ENCODE assay signal across 1 cellular context in the genomic region with DNA sequence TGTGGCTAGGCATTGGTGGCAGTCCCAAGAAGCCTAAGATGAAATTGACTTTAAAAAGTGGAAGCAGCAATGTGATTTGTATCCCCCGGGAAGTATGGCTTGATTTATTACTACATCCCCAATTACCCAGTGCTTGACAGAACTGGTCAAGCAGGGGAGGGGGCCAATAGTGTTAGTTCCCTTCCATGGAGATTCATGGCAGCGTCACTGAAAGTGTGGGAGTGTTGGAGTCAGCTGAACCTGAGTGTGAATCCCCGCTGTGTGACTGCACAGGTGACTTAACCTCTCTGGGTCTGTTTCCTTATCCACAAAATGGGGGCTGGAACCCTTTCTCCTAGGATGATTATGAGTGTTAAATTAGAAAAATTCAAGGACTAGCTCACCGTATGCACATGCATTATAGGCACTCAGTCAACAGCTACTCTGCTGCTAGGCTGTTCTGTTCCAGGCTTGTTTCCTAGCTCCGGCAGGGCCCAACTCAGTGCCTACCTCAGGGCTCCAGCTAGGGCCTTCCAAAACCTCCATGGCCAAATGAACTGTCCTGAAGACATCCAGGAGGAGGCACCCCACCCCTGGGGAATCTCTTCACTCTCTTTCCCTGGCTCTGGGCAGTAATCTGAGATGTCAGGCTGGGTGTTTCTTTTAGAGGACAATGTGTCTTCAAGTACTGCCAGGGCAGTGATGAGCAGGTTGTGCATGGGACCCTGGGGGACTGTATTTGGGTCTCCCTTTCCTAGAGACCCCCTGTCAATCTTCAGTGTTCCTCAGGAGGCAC.
A peak's percentile ranks its signal among the peaks of the same experiment; 100 is the strongest.
TF ChIP-seq lines count a peak whose summit lies in the region.

No MANE protein-coding gene starts in this region.

TF ChIP-seq in SK-N-SH, 30 proteins besides CTCF, POLR2A, EP300 and RAD21:
- TF ChIP-seq SMC3 (IDR thresholded peaks at IDR 0.05; ENCODE audit: low read depth, low read length): 0 out of 2 replicates have a peak, but pooled peaks have one; percentile 2
- no peak for TF ChIP-seq TEAD4 (IDR thresholded peaks at IDR 0.05; ENCODE audit: borderline replicate concordance, insufficient read depth)
- TF ChIP-seq FOXJ3 (CRISPR knock-in tag; IDR thresholded peaks at IDR 0.05): no peak
- TF ChIP-seq, protein P1, sequence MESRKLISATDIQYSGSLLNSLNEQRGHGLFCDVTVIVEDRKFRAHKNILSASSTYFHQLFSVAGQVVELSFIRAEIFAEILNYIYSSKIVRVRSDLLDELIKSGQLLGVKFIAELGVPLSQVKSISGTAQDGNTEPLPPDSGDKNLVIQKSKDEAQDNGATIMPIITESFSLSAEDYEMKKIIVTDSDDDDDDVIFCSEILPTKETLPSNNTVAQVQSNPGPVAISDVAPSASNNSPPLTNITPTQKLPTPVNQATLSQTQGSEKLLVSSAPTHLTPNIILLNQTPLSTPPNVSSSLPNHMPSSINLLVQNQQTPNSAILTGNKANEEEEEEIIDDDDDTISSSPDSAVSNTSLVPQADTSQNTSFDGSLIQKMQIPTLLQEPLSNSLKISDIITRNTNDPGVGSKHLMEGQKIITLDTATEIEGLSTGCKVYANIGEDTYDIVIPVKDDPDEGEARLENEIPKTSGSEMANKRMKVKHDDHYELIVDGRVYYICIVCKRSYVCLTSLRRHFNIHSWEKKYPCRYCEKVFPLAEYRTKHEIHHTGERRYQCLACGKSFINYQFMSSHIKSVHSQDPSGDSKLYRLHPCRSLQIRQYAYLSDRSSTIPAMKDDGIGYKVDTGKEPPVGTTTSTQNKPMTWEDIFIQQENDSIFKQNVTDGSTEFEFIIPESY (IDR thresholded peaks at IDR 0.05; ENCODE audit: borderline replicate concordance, low read depth): no peak
- TF ChIP-seq, protein P2, sequence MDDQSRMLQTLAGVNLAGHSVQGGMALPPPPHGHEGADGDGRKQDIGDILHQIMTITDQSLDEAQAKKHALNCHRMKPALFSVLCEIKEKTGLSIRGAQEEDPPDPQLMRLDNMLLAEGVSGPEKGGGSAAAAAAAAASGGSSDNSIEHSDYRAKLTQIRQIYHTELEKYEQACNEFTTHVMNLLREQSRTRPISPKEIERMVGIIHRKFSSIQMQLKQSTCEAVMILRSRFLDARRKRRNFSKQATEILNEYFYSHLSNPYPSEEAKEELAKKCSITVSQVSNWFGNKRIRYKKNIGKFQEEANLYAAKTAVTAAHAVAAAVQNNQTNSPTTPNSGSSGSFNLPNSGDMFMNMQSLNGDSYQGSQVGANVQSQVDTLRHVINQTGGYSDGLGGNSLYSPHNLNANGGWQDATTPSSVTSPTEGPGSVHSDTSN (IDR thresholded peaks at IDR 0.05): no peak
- no peak for TF ChIP-seq POLR2AphosphoS5 (IDR thresholded peaks at IDR 0.05; ENCODE audit: low read depth, low read length)
- TF ChIP-seq YY1 (IDR thresholded peaks at IDR 0.05; ENCODE audit: low read depth): no peak
